ENCODE assay signal across 19 cellular contexts in genomic region chr17:78396436-78397335, GRCh38. TPM values are rescaled to one million over a fixed set of nuclear protein-coding genes. Genes with fewer than 3 reads are reported as not detected.
DNase-seq lines count a peak whose midpoint lies in the region; ATAC-seq and TF ChIP-seq lines count a peak whose summit lies in the region.
"Had no signal": no experiment of that assay in that cellular context is flagged by ENCODE, and none has a peak within 500 bp of the region (broad histone marks: within the 10 kb centered on the region; RNA-seq: fewer than 3 reads in every experiment).

No MANE protein-coding gene starts in this region.

- H2BK15ac ChIP-seq in mesendoderm (replicated peaks; ENCODE audit: low read depth), result no peak overlapping the region

- CTCF ChIA-PET in Caco-2 (lab: Charles Lee), result interaction anchor here (1.1 kb wide), 1 partner anchor 25 kb away, joined by 7 read pairs; no protein-coding TSS in a partner anchor

- no peak overlapping the region for H3K4ac ChIP-seq in mesendoderm (ENCODE audit: low read depth, low read length)

- no peak overlapping the region for H3K18ac ChIP-seq in mesendoderm (ENCODE audit: low read length)

- H3K27ac ChIP-seq in foreskin keratinocyte (no peak overlapping the region), mesendoderm (ENCODE audit: low read depth, low read length) (no peak overlapping the region), thyroid gland (peak overlapping the region in 1 of 3 donors; percentile 19)
- H3K27ac ChIP-seq: epithelial cell of prostate had no signal

- no peak overlapping the region for H4K5ac ChIP-seq in mesendoderm (ENCODE audit: low read length)

- H3K4me2 ChIP-seq in mesendoderm (ENCODE audit: low read length), result no peak overlapping the region

- DNase-seq in Caco-2 (no peak), T-helper 17 cell (no peak), glutamatergic neuron (no peak), osteocyte (ENCODE audit: extremely low spot score, unreplicated experiment) (no peak), foreskin keratinocyte (no peak), mesendoderm (no peak), thyroid gland (no peak)
- DNase-seq: activated B cell treated with CpG ODN at 0.5 μM for 24 hours; activated T-cell treated with anti-CD3 and anti-CD28 coated beads, Interleukin-2, amount 50 U/mL, for 48 hours; GF-D8; immature natural killer cell; NCI-H446 treated with DMSO at 0.1 percent for 48 hours; nephron progenitor cell; SHP77 treated with DMSO at 0.1 percent for 48 hours; stimulated activated CD4-positive, alpha-beta T cell treated with anti-CD3 and anti-CD28 coated beads, Interleukin-15, amount 100 ng/mL, for 24 hours; stimulated activated CD8-positive, alpha-beta memory T cell treated with anti-CD3 and anti-CD28 coated beads, Interleukin-4, amount 100 ng/mL, for 48 hours had no signal

- no TSS peak for BruUV-seq in Caco-2 (replicated peaks; lab: Mats Ljungman, UMichigan)

- TF ChIP-seq CTCF in Caco-2 (IDR thresholded peaks at IDR 0.05; ENCODE audit: insufficient read depth in 1 of 2, low read depth in 1 of 2, low read length in 1 of 2, severe bottlenecking in 1 of 2, unreplicated experiment in 1 of 2) (no peak), glutamatergic neuron (IDR thresholded peaks at IDR 0.05; ENCODE audit: partially characterized antibody, unreplicated experiment) (no peak), osteocyte (IDR thresholded peaks at IDR 0.05) (no peak), foreskin keratinocyte (conservative IDR thresholded peaks at IDR 0.05) (no peak), thyroid gland (IDR thresholded peaks at IDR 0.05) (no peak)

- H3K9me3 Mint-ChIP-seq in Caco-2 (ENCODE audit: unreplicated experiment), result no peaks in the 10 kb centered on the region
- peaks cover 6% of the 10 kb centered on the region for H3K9me3 Mint-ChIP-seq in glutamatergic neuron (ENCODE audit: unreplicated experiment)
- H3K9me3 Mint-ChIP-seq in osteocyte (ENCODE audit: unreplicated experiment), result no peaks in the 10 kb centered on the region
- H3K9me3 Mint-ChIP-seq: activated B cell treated with CpG ODN at 0.5 μM for 24 hours, immature natural killer cell, nephron progenitor cell had no signal

- no CpG with 5 or more reads among the region's 14 CpGs for WGBS in mesendoderm (ENCODE audit: extremely low coverage, insufficient coverage, low lambda C conversion rate)
- WGBS in thyroid gland, 2 donors, result 76% methylated on average over 13 to 14 of the region's 14 CpGs

- H3K27ac Mint-ChIP-seq in Caco-2 (ENCODE audit: unreplicated experiment), result peak overlapping the region; percentile 64
- H3K27ac Mint-ChIP-seq in T-helper 17 cell, result peak overlapping the region; percentile 49
- peak overlapping the region; percentile 36 for H3K27ac Mint-ChIP-seq in glutamatergic neuron (ENCODE audit: unreplicated experiment)
- peak overlapping the region; percentile 78 for H3K27ac Mint-ChIP-seq in osteocyte (ENCODE audit: unreplicated experiment)
- H3K27ac Mint-ChIP-seq: activated B cell treated with CpG ODN at 0.5 μM for 24 hours, B cell, immature natural killer cell, nephron progenitor cell had no signal

- no peaks in the 10 kb centered on the region for H3K27me3 Mint-ChIP-seq in Caco-2 (ENCODE audit: insufficient read depth, unreplicated experiment)
- no peaks in the 10 kb centered on the region for H3K27me3 Mint-ChIP-seq in T-helper 17 cell
- H3K27me3 Mint-ChIP-seq in glutamatergic neuron (ENCODE audit: unreplicated experiment), result no peaks in the 10 kb centered on the region
- H3K27me3 Mint-ChIP-seq in osteocyte (ENCODE audit: unreplicated experiment), result no peaks in the 10 kb centered on the region
- H3K27me3 Mint-ChIP-seq: activated B cell treated with CpG ODN at 0.5 μM for 24 hours, B cell had no signal

- ATAC-seq in T-helper 17 cell (no peak), foreskin keratinocyte (no peak), HG02798 (IDR thresholded peaks at IDR 0.05; ENCODE audit: poor library complexity, unreplicated experiment) (no peak)

- intact Hi-C loops in Caco-2 (cut with micrococcal nuclease; ENCODE audit: unreplicated experiment), result no loop called here
- intact Hi-C loops in thyroid gland (cut with DNase I), result no loop called here

- H3K4me3 Mint-ChIP-seq in Caco-2 (ENCODE audit: unreplicated experiment) (no peak overlapping the region), T-helper 17 cell (no peak overlapping the region), glutamatergic neuron (ENCODE audit: unreplicated experiment) (no peak overlapping the region), osteocyte (ENCODE audit: unreplicated experiment) (no peak overlapping the region)
- H3K4me3 Mint-ChIP-seq: activated B cell treated with CpG ODN at 0.5 μM for 24 hours, B cell, immature natural killer cell, nephron progenitor cell had no signal

- no peak overlapping the region for H3K9ac ChIP-seq in mesendoderm (ENCODE audit: low read length)

- peaks cover 93% of the 10 kb centered on the region for H3K36me3 Mint-ChIP-seq in Caco-2 (ENCODE audit: insufficient read depth, unreplicated experiment)
- H3K36me3 Mint-ChIP-seq in T-helper 17 cell (ENCODE audit: low read depth), result no peaks in the 10 kb centered on the region
- H3K36me3 Mint-ChIP-seq in glutamatergic neuron (ENCODE audit: unreplicated experiment), result no peaks in the 10 kb centered on the region
- peaks cover 30% of the 10 kb centered on the region for H3K36me3 Mint-ChIP-seq in osteocyte (ENCODE audit: unreplicated experiment)

- H3K79me2 ChIP-seq in mesendoderm (ENCODE audit: control insufficient read depth, insufficient read depth, low read length), result peaks cover 42% of the 10 kb centered on the region

- no peak overlapping the region for H2AK5ac ChIP-seq in mesendoderm (ENCODE audit: low read length)

- H3K36me3 ChIP-seq in Caco-2 (ENCODE audit: control insufficient read depth, insufficient read depth, low read length) (peaks cover 9% of the 10 kb centered on the region), mesendoderm (ENCODE audit: control insufficient read depth, insufficient read depth, low read length) (peaks cover 18% of the 10 kb centered on the region), thyroid gland (peaks cover 36 to 38% of the 10 kb centered on the region in 2 donors)

- POLR2A ChIA-PET in Caco-2 (lab: Charles Lee), result no interaction called here

- H3K9me3 ChIP-seq in Caco-2, result no peaks in the 10 kb centered on the region
- H3K9me3 ChIP-seq in T-helper 17 cell (ENCODE audit: control insufficient read depth, low read length, poor library complexity, severe bottlenecking), result no peaks in the 10 kb centered on the region
- H3K9me3 ChIP-seq in thyroid gland, result no peaks in the 10 kb centered on the region

- peaks cover 14% of the 10 kb centered on the region for H3K79me1 ChIP-seq in mesendoderm (ENCODE audit: low read length)

- no peak overlapping the region for H3K23ac ChIP-seq in mesendoderm (ENCODE audit: low read length)

- no peak overlapping the region for H2BK5ac ChIP-seq in mesendoderm (ENCODE audit: low read length)

- H3K27me3 ChIP-seq in Caco-2 (replicated peaks; ENCODE audit: control insufficient read depth, insufficient read depth, low read length) (no peaks in the 10 kb centered on the region), foreskin keratinocyte (no peaks in the 10 kb centered on the region), mesendoderm (ENCODE audit: insufficient read depth, low read length, poor library complexity) (no peaks in the 10 kb centered on the region), thyroid gland (no peaks in the 10 kb centered on the region)

- peaks cover 39% of the 10 kb centered on the region for H3K4me1 Mint-ChIP-seq in Caco-2 (ENCODE audit: low read depth, unreplicated experiment)
- H3K4me1 Mint-ChIP-seq in T-helper 17 cell, result peaks cover 16% of the 10 kb centered on the region
- peaks cover 20% of the 10 kb centered on the region for H3K4me1 Mint-ChIP-seq in glutamatergic neuron (ENCODE audit: low read depth, unreplicated experiment)
- H3K4me1 Mint-ChIP-seq in osteocyte (ENCODE audit: unreplicated experiment), result peaks cover 47% of the 10 kb centered on the region

- peaks cover 21% of the 10 kb centered on the region for H3K4me1 ChIP-seq in Caco-2
- H3K4me1 ChIP-seq in foreskin keratinocyte, result peaks cover 8% of the 10 kb centered on the region
- H3K4me1 ChIP-seq in mesendoderm (ENCODE audit: control insufficient read depth, low read depth, low read length), result peaks cover 3% of the 10 kb centered on the region
- H3K4me1 ChIP-seq in thyroid gland, result peaks cover 19 to 46% of the 10 kb centered on the region in 2 donors

- H3K56ac ChIP-seq in mesendoderm (ENCODE audit: low read length), result no peak overlapping the region

- H4K8ac ChIP-seq in mesendoderm (ENCODE audit: low read depth, low read length), result no peak overlapping the region

- no peak overlapping the region for H3K4me3 ChIP-seq in Caco-2 (ENCODE audit: low read depth, low read length)
- H3K4me3 ChIP-seq in mesendoderm (ENCODE audit: low read length), result no peak overlapping the region
- no peak overlapping the region for H3K4me3 ChIP-seq in thyroid gland (replicated peaks in 1 of 3)

- TF ChIP-seq POLR2A in thyroid gland (IDR thresholded peaks at IDR 0.05), result no peak

- H2BK120ac ChIP-seq in mesendoderm (ENCODE audit: low read depth, low read length), result no peak overlapping the region

RNA-seq across cellular contexts. Expression of gene PGS1, which starts 18.2 kb away (rescaled TPM):
- total RNA-seq in Caco-2 (2022) (54.1 and 55.2 TPM in 2 replicates), T-helper 17 cell (10 to 100 TPM; 47.5 to 54.9 TPM), glutamatergic neuron (ENCODE audit: unreplicated experiment) (50.2 TPM), osteocyte (52.7 and 53.0 TPM in 2 replicates), foreskin keratinocyte (14.8 and 14.9 TPM in 2 replicates), thyroid gland (10 to 100 TPM; 41.2 to 87.2 (median 69.1) TPM)
- 12.3 and 14.3 TPM in 2 replicates for polyA plus RNA-seq in foreskin keratinocyte
- 24.0 TPM for polyA plus RNA-seq in mesendoderm (2013, experiment 1 of 2)
- polyA plus RNA-seq in mesendoderm (2013, experiment 2 of 2), result 23.5 TPM

RNA-seq across cellular contexts. Expression of gene SOCS3, which starts 36.8 kb away (rescaled TPM):
- 11.3 and 12.8 TPM in 2 replicates for total RNA-seq in Caco-2 (2022)
- total RNA-seq in T-helper 17 cell, result 100 to 1,000 TPM; 119 to 197 TPM
- 3.1 TPM for total RNA-seq in glutamatergic neuron (ENCODE audit: unreplicated experiment)
- total RNA-seq in osteocyte, result 79.1 and 86.4 TPM in 2 replicates
- 3.7 and 3.9 TPM in 2 replicates for total RNA-seq in foreskin keratinocyte
- polyA plus RNA-seq in foreskin keratinocyte, result 1.7 and 2.4 TPM in 2 replicates
- polyA plus RNA-seq in mesendoderm (2013, experiment 1 of 2), result 11.2 TPM
- 11.0 TPM for polyA plus RNA-seq in mesendoderm (2013, experiment 2 of 2)
- 100 to 1,000 TPM in 1 of 4 donors, 10 to 100 TPM in 2, 1 to 10 TPM in 1; 9.2 to 110 (median 33.3) TPM for total RNA-seq in thyroid gland
